ENCODE assay signal across 16 cellular contexts in genomic region chr1:193709607-193710006, GRCh38.
"Had no signal": no experiment of that assay in that cellular context is flagged by ENCODE, and none has a peak within 500 bp of the region (broad histone marks: within the 10 kb centered on the region; RNA-seq: fewer than 3 reads in every experiment).

No MANE protein-coding gene starts in this region.

- H3K4me1 ChIP-seq: heart left ventricle, prostate gland had no signal

- ATAC-seq: activated CD8-positive, alpha-beta T cell treated with anti-CD3 and anti-CD28 coated beads, Interleukin-2, amount 10 ng/mL, durations not matched to agents 7 days and 5 days; heart left ventricle; sciatic nerve; stimulated activated naive CD8-positive, alpha-beta T cell treated with anti-CD3 and anti-CD28 coated beads, Interleukin-15, Interleukin-2, amounts not matched to agents 100 U/mL and 50 U/mL, for 24 hours; T-helper 17 cell; WTC11 had no signal

- H3K27ac ChIP-seq: coronary artery, heart left ventricle, prostate gland had no signal

- H3K9me3 ChIP-seq: heart left ventricle, prostate gland had no signal

- H3K4me3 ChIP-seq: coronary artery, heart left ventricle, prostate gland had no signal

- H3K36me3 ChIP-seq: heart left ventricle, prostate gland had no signal

- H3K27me3 ChIP-seq: heart left ventricle had no signal

- DNase-seq: activated CD4-positive, alpha-beta T cell treated with anti-CD3 and anti-CD28 coated beads for 48 hours; activated CD8-positive, alpha-beta memory T cell treated with anti-CD3 and anti-CD28 coated beads, Interleukin-2, amount 50 U/mL, for 4 hours; activated CD8-positive, alpha-beta T cell treated with anti-CD3 and anti-CD28 coated beads, Interleukin-2, amount 10 ng/mL, durations not matched to agents 7 days and 5 days; activated gamma-delta T cell treated with Interleukin-2 at 50 U/mL for 16 hours; amniotic stem cell; heart left ventricle; kidney; nephron progenitor cell; occipital lobe; stimulated activated naive CD8-positive, alpha-beta T cell treated with anti-CD3 and anti-CD28 coated beads, Interleukin-15, Interleukin-2, amounts not matched to agents 100 U/mL and 50 U/mL, for 24 hours; T-helper 17 cell; trophoblast cell had no signal
